ENCODE assay signal across 18 cellular contexts in genomic region chr14:104739546-104740516, GRCh38.
"Had no signal": no experiment of that assay in that cellular context is flagged by ENCODE, and none has a peak within 500 bp of the region (broad histone marks: within the 10 kb centered on the region; RNA-seq: fewer than 3 reads in every experiment).

No MANE protein-coding gene starts in this region.

- H3K27me3 ChIP-seq: heart left ventricle, neural progenitor cell, stomach had no signal

- H3K9me3 Mint-ChIP-seq: activated T-cell treated with anti-CD3 and anti-CD28 coated beads, Interleukin-2, amount 50 U/mL, for 4 hours; neural progenitor cell had no signal

- H3K79me2 ChIP-seq: parathyroid adenoma had no signal

- H3K27ac ChIP-seq: neural progenitor cell, parathyroid adenoma, skin epidermis, stomach had no signal

- H3K4me3 Mint-ChIP-seq: activated T-cell treated with anti-CD3 and anti-CD28 coated beads, Interleukin-2, amount 50 U/mL, for 4 hours; neural progenitor cell had no signal

- H3K36me3 ChIP-seq: neural progenitor cell had no signal

- H3K9me3 ChIP-seq: heart left ventricle, stomach, thoracic aorta had no signal

- H3K4me1 ChIP-seq: neural progenitor cell had no signal

- H3K4me3 ChIP-seq: heart left ventricle, neural progenitor cell, skin epidermis, stomach, thoracic aorta had no signal

- H3K9ac ChIP-seq: neural progenitor cell, parathyroid adenoma had no signal

- H2AFZ ChIP-seq: neural progenitor cell, parathyroid adenoma had no signal

- ATAC-seq: activated T-cell treated with anti-CD3 and anti-CD28 coated beads, Interleukin-2, amount 50 U/mL, for 4 hours; heart left ventricle; left lobe of liver had no signal

- H3K27ac Mint-ChIP-seq: neural progenitor cell had no signal

- H3K4me2 ChIP-seq: neural progenitor cell had no signal

- DNase-seq: activated CD4-positive, alpha-beta T cell treated with anti-CD3 and anti-CD28 coated beads, Interleukin-2, amount 50 U/mL, for 4 hours; activated CD4-positive, CD25-positive, alpha-beta regulatory T cell treated with anti-CD3 and anti-CD28 coated beads, Interleukin-2, amount 50 U/mL, for 72 hours; activated gamma-delta T cell; activated T-cell treated with anti-CD3 and anti-CD28 coated beads, Interleukin-2, amount 50 U/mL, for 4 hours; aorta; foreskin melanocyte; mesendoderm; stimulated activated CD4-positive, alpha-beta T cell treated with anti-CD3 and anti-CD28 coated beads, Interleukin-4, amount 100 ng/mL, for 4 hours; stomach had no signal

- FAIRE-seq: endometrium, islet of Langerhans, urothelium cell line had no signal
